Comparison of ENCODE assay signal across 17 cellular contexts in the genomic region with DNA sequence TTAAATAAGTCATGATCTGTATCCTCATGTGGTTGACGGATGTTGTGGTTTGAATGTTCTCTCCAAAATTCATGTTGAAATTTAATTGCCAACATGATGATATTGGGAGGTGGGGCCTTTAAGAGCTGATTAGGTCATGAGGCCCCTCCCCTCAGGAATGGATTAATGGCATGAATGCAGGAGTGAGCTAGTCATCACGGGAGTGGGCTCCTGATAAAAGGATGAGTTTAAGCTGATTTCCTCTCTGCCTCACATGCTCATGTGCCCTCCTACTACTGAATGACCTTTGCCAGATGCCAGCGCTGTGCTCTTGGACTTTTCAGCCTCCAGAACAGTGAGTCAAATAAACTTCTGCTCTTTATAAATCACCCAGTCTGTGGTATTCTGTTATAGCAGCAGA.
A peak's percentile ranks its signal among the peaks of the same experiment; 100 is the strongest.
DNase-seq lines count a peak whose midpoint lies in the region; ATAC-seq and TF ChIP-seq lines count a peak whose summit lies in the region.
"Had no signal": no experiment of that assay in that cellular context is flagged by ENCODE, and none has a peak within 500 bp of the region (broad histone marks: within the 10 kb centered on the region; RNA-seq: fewer than 3 reads in every experiment).

No MANE protein-coding gene starts in this region.

- peaks cover 38% of the 10 kb centered on the region for H3K36me3 ChIP-seq in neutrophil

- no peak for ATAC-seq in esophagus mucosa
- ATAC-seq: PC-3 had no signal

- TF ChIP-seq CTCF in epithelial cell of esophagus (IDR thresholded peaks at IDR 0.05; ENCODE audit: insufficient read depth, low read depth, low read length, missing control alignments) (no peak), neutrophil (IDR thresholded peaks at IDR 0.05) (no peak)

- H3K9me3 ChIP-seq in neutrophil, result no peaks in the 10 kb centered on the region
- H3K9me3 ChIP-seq: BLaER1, left ventricle myocardium inferior had no signal

- no peaks in the 10 kb centered on the region for H3K27me3 ChIP-seq in neutrophil
- H3K27me3 ChIP-seq: BLaER1 had no signal

- peak; percentile 24 for DNase-seq in EH (ENCODE audit: low read depth)
- DNase-seq in M059J (ENCODE audit: low read depth), result peak; percentile 15
- DNase-seq in epithelial cell of esophagus (ENCODE audit: low read depth), result peak; percentile 33
- DNase-seq in medulla oblongata (ENCODE audit: extremely low spot score), result no peak
- DNase-seq in H4 (ENCODE audit: low spot score), result no peak
- no peak for DNase-seq in AML-193 (lab: John Stamatoyannopoulos, UW)
- DNase-seq: activated CD4-positive, alpha-beta T cell treated with anti-CD3 and anti-CD28 coated beads, Interleukin-2, amount 50 U/mL, for 4 hours; amniotic stem cell; DMS 273 treated with DMSO at 0.1 percent for 48 hours; hypothalamus; left ventricle myocardium inferior; NCI-H187; NCI-H510A treated with DMSO at 0.1 percent for 48 hours; PC-3 had no signal

- H3K27ac ChIP-seq in neutrophil, result peak overlapping the region; percentile 31
- H3K27ac ChIP-seq: BLaER1, left ventricle myocardium inferior had no signal

- H3K4me3 ChIP-seq in epithelial cell of esophagus (ENCODE audit: low read length), result no peak overlapping the region
- H3K4me3 ChIP-seq in neutrophil (ENCODE audit: low read depth in 1 of 2, low read length in 1 of 2), result no peak overlapping the region
- H3K4me3 ChIP-seq: BLaER1, left ventricle myocardium inferior had no signal

- H3K4me1 ChIP-seq in neutrophil (ENCODE audit: control insufficient read depth in 1 of 2, insufficient read depth in 1 of 2, low read depth in 1 of 2, low read length in 1 of 2), result no peaks in the 10 kb centered on the region

Comparison
In these comparisons a context has a peak if more than half of its experiments do, and no peak if none do; other contexts are left out.
1. DNase-seq: peak in EH (single experiment), M059J (single experiment) and epithelial cell of esophagus (single experiment); none in medulla oblongata (single experiment), H4 (single experiment) and AML-193 (0 of 2).